In genomic region chr13:77737583-77738200, GRCh38 we compare ENCODE assay signal across 13 cellular contexts. TPM values are rescaled to one million over a fixed set of nuclear protein-coding genes. Genes with fewer than 3 reads are reported as not detected.
DNase-seq lines count a peak whose midpoint lies in the region; ATAC-seq, FAIRE-seq and TF ChIP-seq lines count a peak whose summit lies in the region.
"Had no signal": no experiment of that assay in that cellular context is flagged by ENCODE, and none has a peak within 500 bp of the region (broad histone marks: within the 10 kb centered on the region; RNA-seq: fewer than 3 reads in every experiment).

No MANE protein-coding gene starts in this region.

- H3K4me3 Mint-ChIP-seq in type B pancreatic cell: no peak overlapping the region
- H3K4me3 Mint-ChIP-seq: CD4-positive, alpha-beta T cell; immature natural killer cell; neural crest cell had no signal

- H3K4me1 Mint-ChIP-seq in type B pancreatic cell (ENCODE audit: unreplicated experiment): peaks cover 6% of the 10 kb centered on the region

- no peak overlapping the region for H3K27ac Mint-ChIP-seq in type B pancreatic cell
- H3K27ac Mint-ChIP-seq: CD4-positive, alpha-beta T cell; immature natural killer cell had no signal

- TF ChIP-seq POLR2A in GM12891 (IDR thresholded peaks at IDR 0.05; ENCODE audit: low read depth, low read length): no peak

- TF ChIP-seq CTCF in type B pancreatic cell (conservative IDR thresholded peaks at IDR 0.05): no peak

- H3K36me3 Mint-ChIP-seq in type B pancreatic cell: peaks cover 1% of the 10 kb centered on the region

- no peaks in the 10 kb centered on the region for H3K27me3 Mint-ChIP-seq in type B pancreatic cell
- H3K27me3 Mint-ChIP-seq: CD4-positive, alpha-beta T cell had no signal

- DNase-seq in Right ventricle myocardium superior (no peak), GM12891 (ENCODE audit: insufficient read length, low spot score) (no peak), type B pancreatic cell (ENCODE audit: extremely low spot score, unreplicated experiment) (no peak), anterior cingulate cortex (lab: John Stamatoyannopoulos, UW) (no peak)
- DNase-seq: CD4-positive, alpha-beta T cell; immature natural killer cell; transverse colon had no signal

- intact Hi-C loops in Right ventricle myocardium superior (cut with DNase I): no loop called here

- no peaks in the 10 kb centered on the region for H3K9me3 Mint-ChIP-seq in type B pancreatic cell
- H3K9me3 Mint-ChIP-seq: CD4-positive, alpha-beta T cell; immature natural killer cell; neural crest cell had no signal

- FAIRE-seq in GM12891 (lab: Jason Lieb, UNC): no peak

- ATAC-seq in GM18508 (IDR thresholded peaks at IDR 0.05; ENCODE audit: insufficient read depth, unreplicated experiment): peak; percentile 92
- ATAC-seq in GM19372 (IDR thresholded peaks at IDR 0.05; ENCODE audit: low read depth, unreplicated experiment): peak; percentile 76
- ATAC-seq in HG02840 (IDR thresholded peaks at IDR 0.05; ENCODE audit: low FRiP score, unreplicated experiment): peak; percentile 78
- ATAC-seq in HG03558 (IDR thresholded peaks at IDR 0.05; ENCODE audit: extremely low read depth, unreplicated experiment): peak; percentile 68
- no peak for ATAC-seq in Right ventricle myocardium superior (ENCODE audit: poor library complexity)

TF ChIP-seq in GM12891, 5 proteins besides CTCF, POLR2A, EP300 and RAD21:
- TF ChIP-seq TAF1 (IDR thresholded peaks at IDR 0.05; ENCODE audit: low read depth, low read length) (no peak), POLR2AphosphoS5 (IDR thresholded peaks at IDR 0.05; ENCODE audit: low read depth, low read length) (no peak), POU2F2 (IDR thresholded peaks at IDR 0.05; ENCODE audit: low read depth, low read length) (no peak), PAX5 (IDR thresholded peaks at IDR 0.05; ENCODE audit: insufficient read depth, low read length, severe bottlenecking) (no peak), SPI1 (IDR thresholded peaks at IDR 0.05; ENCODE audit: low read depth, low read length) (no peak)

RNA-seq across cellular contexts. Expression of gene SLAIN1, which starts 40.2 kb away (rescaled TPM):
- total RNA-seq in Right ventricle myocardium superior: 6.0 TPM
- polyA plus RNA-seq in GM12891 (2012; ENCODE audit: low read depth, missing spikeins): 36.9 TPM
- 22.4 and 27.7 TPM in 2 replicates for total RNA-seq in type B pancreatic cell (ENCODE audit: low replicate concordance)
- total RNA-seq: RPMI7951 had no signal
